In genomic region chr17:18234853-18235380, GRCh38 we compare ENCODE assay signal across 21 cellular contexts. TPM values are rescaled to one million over a fixed set of nuclear protein-coding genes. Genes with fewer than 3 reads are reported as not detected.
DNase-seq lines count a peak whose midpoint lies in the region; ATAC-seq and TF ChIP-seq lines count a peak whose summit lies in the region.
"Had no signal": no experiment of that assay in that cellular context is flagged by ENCODE, and none has a peak within 500 bp of the region (broad histone marks: within the 10 kb centered on the region; RNA-seq: fewer than 3 reads in every experiment).

No MANE protein-coding gene starts in this region.

- no peak overlapping the region for H3K4me3 Mint-ChIP-seq in osteocyte (ENCODE audit: unreplicated experiment)
- H3K4me3 Mint-ChIP-seq in Caco-2 (ENCODE audit: unreplicated experiment) = no peak overlapping the region
- H3K4me3 Mint-ChIP-seq: activated naive CD8-positive, alpha-beta T cell treated with anti-CD3 and anti-CD28 coated beads, Interleukin-2, amount 10 ng/mL, durations not matched to agents 7 days and 5 days; activated T-cell treated with anti-CD3 and anti-CD28 coated beads, Interleukin-2, amount 50 U/mL, for 72 hours; CD4-positive, CD25-positive, alpha-beta regulatory T cell; memory B cell; naive thymus-derived CD4-positive, alpha-beta T cell had no signal

- H3K9me3 ChIP-seq in GM23248 (ENCODE audit: low read depth) (no peaks in the 10 kb centered on the region), IMR-90 (ENCODE audit: control insufficient read depth, insufficient read depth, low read length) (no peaks in the 10 kb centered on the region), mammary epithelial cell (replicated peaks; ENCODE audit: insufficient read depth, low read length) (no peaks in the 10 kb centered on the region), Caco-2 (no peaks in the 10 kb centered on the region)
- H3K9me3 ChIP-seq: ovary, testis had no signal

- WGBS in GM23248 (ENCODE audit: low coverage in 1 of 2, low lambda C conversion rate in 2 of 2, missing lambda C conversion rate in 2 of 2), 2 experiments = 95 to 96% methylated on average over 22 of the region's 22 CpGs
- WGBS in IMR-90 (ENCODE audit: extremely low coverage in 2 of 2, insufficient read length in 1 of 2), 2 experiments = 100% methylated on average over 6 of the region's 22 CpGs; no CpG with 5 or more reads in 1 of the 2 experiments
- WGBS in mammary epithelial cell (ENCODE audit: low coverage, missing lambda C conversion rate) = 61% methylated on average over 19 of the region's 22 CpGs

- CTCF ChIA-PET in IMR-90 (lab: Yijun Ruan, JAX) = no interaction called here
- CTCF ChIA-PET in mammary epithelial cell (lab: Charles Lee; ENCODE audit: low non-redundant PET) = no interaction called here
- CTCF ChIA-PET in Caco-2 (lab: Charles Lee) = no interaction called here

- H3K4me3 ChIP-seq in GM23248 (no peak overlapping the region), IMR-90 (ENCODE audit: insufficient read depth, low read depth, low read length) (no peak overlapping the region), mammary epithelial cell (replicated peaks in 1 of 3; ENCODE audit: insufficient read depth in 1 of 3, low read depth in 2 of 3, low read length in 3 of 3) (no peak overlapping the region), Caco-2 (ENCODE audit: low read depth, low read length) (no peak overlapping the region)
- H3K4me3 ChIP-seq: K562, ovary, testis had no signal

- no peak overlapping the region for H2BK15ac ChIP-seq in IMR-90 (ENCODE audit: low read depth, low read length)

- H3K4me2 ChIP-seq in GM23248 (ENCODE audit: unreplicated experiment) (no peak overlapping the region), IMR-90 (ENCODE audit: low read depth, low read length) (no peak overlapping the region), mammary epithelial cell (ENCODE audit: insufficient read depth, low read depth, low read length) (peak overlapping the region; percentile 74)

- intact Hi-C loops in IMR-90 (cut with micrococcal nuclease) = no loop called here
- intact Hi-C loops in mammary epithelial cell (cut with micrococcal nuclease) = no loop called here
- intact Hi-C loops in Caco-2 (cut with micrococcal nuclease; ENCODE audit: unreplicated experiment) = no loop called here

- no peaks in the 10 kb centered on the region for H3K9me1 ChIP-seq in IMR-90 (ENCODE audit: insufficient read depth, low read length)

- H3K36me3 ChIP-seq in GM23248 (ENCODE audit: low read depth) (no peaks in the 10 kb centered on the region), IMR-90 (ENCODE audit: control insufficient read depth, insufficient read depth, low read length) (peaks cover 62% of the 10 kb centered on the region), mammary epithelial cell (ENCODE audit: insufficient read depth, low read length) (peaks cover 4% of the 10 kb centered on the region), Caco-2 (ENCODE audit: control insufficient read depth, insufficient read depth, low read length) (peaks cover 6% of the 10 kb centered on the region)
- H3K36me3 ChIP-seq: ovary had no signal

- peak overlapping the region; percentile 83 for H2AK9ac ChIP-seq in IMR-90 (replicated peaks; ENCODE audit: low read depth, low read length, poor library complexity)

- no peaks in the 10 kb centered on the region for H3K4me1 ChIP-seq in GM23248 (ENCODE audit: insufficient read depth)
- H3K4me1 ChIP-seq in IMR-90 (ENCODE audit: control insufficient read depth, insufficient read depth, low read length) = peaks cover 5% of the 10 kb centered on the region
- peaks cover 35% of the 10 kb centered on the region for H3K4me1 ChIP-seq in mammary epithelial cell (ENCODE audit: insufficient read depth, low read length)
- no peaks in the 10 kb centered on the region for H3K4me1 ChIP-seq in Caco-2
- H3K4me1 ChIP-seq: testis had no signal

- no peak overlapping the region for H3K23ac ChIP-seq in IMR-90 (ENCODE audit: low read depth, low read length)

- H3K9ac ChIP-seq in GM23248 (no peak overlapping the region), IMR-90 (ENCODE audit: low read depth, low read length) (no peak overlapping the region), mammary epithelial cell (ENCODE audit: insufficient read depth, low read length) (peak overlapping the region; percentile 59)

- TF ChIP-seq CTCF in IMR-90 (conservative IDR thresholded peaks at IDR 0.05; ENCODE audit: low read depth, low read length) (no peak), mammary epithelial cell (conservative IDR thresholded peaks at IDR 0.05 in 1 of 2, IDR thresholded peaks at IDR 0.05 in 1 of 2; ENCODE audit: extremely low read depth in 1 of 2, insufficient read depth in 1 of 2, low read depth in 1 of 2, low read length in 2 of 2) (no peak), osteocyte (IDR thresholded peaks at IDR 0.05) (no peak), Caco-2 (IDR thresholded peaks at IDR 0.05; ENCODE audit: insufficient read depth in 1 of 2, low read depth in 1 of 2, low read length in 1 of 2, severe bottlenecking in 1 of 2, unreplicated experiment in 1 of 2) (no peak)

- no peak overlapping the region for H4K91ac ChIP-seq in IMR-90 (ENCODE audit: insufficient read depth, low read depth, low read length)

- peaks cover 13% of the 10 kb centered on the region for H3K36me3 Mint-ChIP-seq in osteocyte (ENCODE audit: unreplicated experiment)
- peaks cover 12% of the 10 kb centered on the region for H3K36me3 Mint-ChIP-seq in Caco-2 (ENCODE audit: insufficient read depth, unreplicated experiment)
- H3K36me3 Mint-ChIP-seq: activated naive CD8-positive, alpha-beta T cell treated with anti-CD3 and anti-CD28 coated beads, Interleukin-2, amount 10 ng/mL, durations not matched to agents 7 days and 5 days had no signal

- H3K27ac Mint-ChIP-seq in osteocyte (ENCODE audit: unreplicated experiment) (peak overlapping the region; percentile 87), Caco-2 (ENCODE audit: unreplicated experiment) (no peak overlapping the region)
- H3K27ac Mint-ChIP-seq: activated naive CD8-positive, alpha-beta T cell treated with anti-CD3 and anti-CD28 coated beads, Interleukin-2, amount 10 ng/mL, durations not matched to agents 7 days and 5 days; memory B cell; naive thymus-derived CD4-positive, alpha-beta T cell had no signal

- H2AK5ac ChIP-seq in IMR-90 (ENCODE audit: low read depth, low read length) = no peak overlapping the region

- no TSS peak for BruUV-seq in IMR-90 (replicated peaks; lab: Mats Ljungman, UMichigan)
- BruUV-seq in mammary epithelial cell (replicated peaks; lab: Mats Ljungman, UMichigan) = TSS peak; percentile 25
- BruUV-seq in Caco-2 (replicated peaks; lab: Mats Ljungman, UMichigan) = no TSS peak

- POLR2A ChIA-PET in IMR-90 (lab: Charles Lee; ENCODE audit: unreplicated experiment) (no interaction called here), Caco-2 (lab: Charles Lee) (no interaction called here)

- H3K4me1 Mint-ChIP-seq in osteocyte (ENCODE audit: unreplicated experiment) (peaks cover 19% of the 10 kb centered on the region), Caco-2 (ENCODE audit: low read depth, unreplicated experiment) (no peaks in the 10 kb centered on the region)
- H3K4me1 Mint-ChIP-seq: memory B cell had no signal

- no peak overlapping the region for H2BK120ac ChIP-seq in IMR-90 (ENCODE audit: low read depth, low read length)

- H2AFZ ChIP-seq in GM23248 (no peak overlapping the region), IMR-90 (replicated peaks; ENCODE audit: low read length, poor library complexity) (no peak overlapping the region), mammary epithelial cell (ENCODE audit: low read depth, low read length) (peak overlapping the region; percentile 79)

- H4K20me1 ChIP-seq in GM23248 (ENCODE audit: insufficient read depth) = no peaks in the 10 kb centered on the region
- H4K20me1 ChIP-seq in IMR-90 (ENCODE audit: insufficient read depth, low read length) = peaks cover 27% of the 10 kb centered on the region
- H4K20me1 ChIP-seq in mammary epithelial cell (ENCODE audit: insufficient read depth, low read length) = no peaks in the 10 kb centered on the region

- DNase-seq in GM23248 (no peak), IMR-90 (no peak), mammary epithelial cell (no peak), osteocyte (ENCODE audit: extremely low spot score, unreplicated experiment) (no peak), mucosa of gallbladder (ENCODE audit: low spot score) (no peak), Caco-2 (no peak)
- DNase-seq: activated naive CD8-positive, alpha-beta T cell treated with anti-CD3 and anti-CD28 coated beads, Interleukin-2, amount 10 ng/mL, durations not matched to agents 7 days and 5 days; CD4-positive, CD25-positive, alpha-beta regulatory T cell; cortex of kidney; glutamatergic neuron; GOT3; kidney glomerular epithelial cell; NCI-H146; NCI-H524 treated with DMSO at 0.1 percent for 48 hours; ovary; testis had no signal

- in situ Hi-C loops in GM23248 (cut with MboI) = no loop called here
- in situ Hi-C loops in IMR-90 (cut with MboI; ENCODE audit: low sequenced_read_pairs) = no loop called here
- in situ Hi-C loops in mammary epithelial cell (cut with MboI; ENCODE audit: low sequenced_read_pairs in 2 of 2) = no loop called here

- no peak overlapping the region for H3K18ac ChIP-seq in IMR-90 (ENCODE audit: low read depth, low read length)

- TF ChIP-seq RAD21 in IMR-90 (IDR thresholded peaks at IDR 0.05; ENCODE audit: low read length) = no peak

- H4K5ac ChIP-seq in IMR-90 (ENCODE audit: low read depth, low read length) = no peak overlapping the region

- dilution Hi-C loops in IMR-90 (cut with HindIII; ENCODE audit: low sequenced_read_pairs, unreplicated experiment) = no loop called here
- dilution Hi-C loops in mammary epithelial cell (cut with HindIII; ENCODE audit: low sequenced_read_pairs) = no loop called here

- no peaks in the 10 kb centered on the region for H3K27me3 ChIP-seq in GM23248 (replicated peaks; ENCODE audit: insufficient read depth)
- H3K27me3 ChIP-seq in IMR-90 (ENCODE audit: control insufficient read depth, insufficient read depth, low read length) = no peaks in the 10 kb centered on the region
- H3K27me3 ChIP-seq in mammary epithelial cell (ENCODE audit: insufficient read depth, low read length) = no peaks in the 10 kb centered on the region
- H3K27me3 ChIP-seq in Caco-2 (replicated peaks; ENCODE audit: control insufficient read depth, insufficient read depth, low read length) = no peaks in the 10 kb centered on the region
- H3K27me3 ChIP-seq: ovary, testis had no signal

- ATAC-seq in IMR-90 (ENCODE audit: low read depth) (no peak), GM19328 (IDR thresholded peaks at IDR 0.05; ENCODE audit: unreplicated experiment) (no peak)
- ATAC-seq: K562; naive thymus-derived CD4-positive, alpha-beta T cell had no signal

- H3K27ac ChIP-seq in GM23248 (peak overlapping the region; percentile 64; the same call in 1 of the 2 replicates), IMR-90 (ENCODE audit: insufficient read depth, low read length) (no peak overlapping the region), mammary epithelial cell (ENCODE audit: insufficient read depth, low read depth, low read length) (peak overlapping the region; percentile 71)
- H3K27ac ChIP-seq: ovary, testis had no signal

- H3K56ac ChIP-seq in IMR-90 (ENCODE audit: extremely low read depth, insufficient read depth, low read length) = no peak overlapping the region

- no peaks in the 10 kb centered on the region for H3K9me2 ChIP-seq in GM23248 (ENCODE audit: insufficient read depth)

- peaks cover 14% of the 10 kb centered on the region for H3K79me2 ChIP-seq in GM23248 (ENCODE audit: insufficient read depth)
- H3K79me2 ChIP-seq in mammary epithelial cell (ENCODE audit: insufficient read depth, low read length) = peaks cover 18% of the 10 kb centered on the region

- H3K27me3 Mint-ChIP-seq in osteocyte (ENCODE audit: unreplicated experiment) (no peaks in the 10 kb centered on the region), Caco-2 (ENCODE audit: insufficient read depth, unreplicated experiment) (no peaks in the 10 kb centered on the region)
- H3K27me3 Mint-ChIP-seq: activated naive CD8-positive, alpha-beta T cell treated with anti-CD3 and anti-CD28 coated beads, Interleukin-2, amount 10 ng/mL, durations not matched to agents 7 days and 5 days; CD4-positive, CD25-positive, alpha-beta regulatory T cell; memory B cell; naive thymus-derived CD4-positive, alpha-beta T cell had no signal

- TF ChIP-seq POLR2A in IMR-90 (IDR thresholded peaks at IDR 0.05; ENCODE audit: low read depth, low read length) = no peak

- no peak overlapping the region for H3K14ac ChIP-seq in IMR-90 (replicated peaks; ENCODE audit: low read depth, low read length)

- H3F3A ChIP-seq in GM23248 (ENCODE audit: insufficient read depth) = no peaks in the 10 kb centered on the region

- H3K4ac ChIP-seq in IMR-90 (ENCODE audit: low read depth, low read length) = no peak overlapping the region

- H4K8ac ChIP-seq in IMR-90 (ENCODE audit: low read depth in 2 of 2, low read length in 2 of 2) = no peak overlapping the region

- H3K79me1 ChIP-seq in IMR-90 (ENCODE audit: low read depth in 1 of 2, low read length in 2 of 2) = peaks cover 0 to 39% of the 10 kb centered on the region in 2 experiments; a peak in 3 of 4 replicates

- no peaks in the 10 kb centered on the region for H3K9me3 Mint-ChIP-seq in osteocyte (ENCODE audit: unreplicated experiment)
- no peaks in the 10 kb centered on the region for H3K9me3 Mint-ChIP-seq in Caco-2 (ENCODE audit: unreplicated experiment)
- H3K9me3 Mint-ChIP-seq: activated naive CD8-positive, alpha-beta T cell treated with anti-CD3 and anti-CD28 coated beads, Interleukin-2, amount 10 ng/mL, durations not matched to agents 7 days and 5 days; activated T-cell treated with anti-CD3 and anti-CD28 coated beads, Interleukin-2, amount 50 U/mL, for 72 hours; CD4-positive, CD25-positive, alpha-beta regulatory T cell; memory B cell; naive thymus-derived CD4-positive, alpha-beta T cell had no signal

- H2BK5ac ChIP-seq in IMR-90 (ENCODE audit: low read depth, low read length, poor library complexity, severe bottlenecking) = no peak overlapping the region

- no peak overlapping the region for H2BK20ac ChIP-seq in IMR-90 (ENCODE audit: low read depth, low read length)

RNA-seq across cellular contexts. Expression of gene LLGL1, which starts 9.5 kb away (rescaled TPM):
- 37.3 and 40.3 TPM in 2 replicates for total RNA-seq in GM23248 (2014; rRNA removed; shearing (Covaris generic))
- polyA plus RNA-seq in GM23248 (2016; fragmentation: Nextera tagmentation; extraction: Ambion mirVana) (3.4 and 3.5 TPM in 2 replicates), IMR-90 (2012; rRNA removed) (52.9 and 57.9 TPM in 2 replicates), mammary epithelial cell (37.6 TPM)
- total RNA-seq in IMR-90 (2012; rRNA removed) (34.2 and 40.1 TPM in 2 replicates), mammary epithelial cell (10 to 100 TPM; 35.2 to 50.0 TPM), osteocyte (43.7 and 45.0 TPM in 2 replicates), mucosa of gallbladder (19.6 TPM), Caco-2 (2022) (39.5 and 41.3 TPM in 2 replicates)
- polyA plus RNA-seq in IMR-90 (2012; cell fraction: cytosol; rRNA removed) = 29.8 and 72.4 TPM in 2 replicates
- polyA plus RNA-seq in IMR-90 (2012; cell fraction: nucleus; rRNA removed; ENCODE audit: low replicate concordance) = 53.9 and 145 TPM in 2 replicates
- polyA minus RNA-seq in mammary epithelial cell = 20.3 TPM

RNA-seq across cellular contexts. Expression of gene FLII, which starts 23.6 kb away (rescaled TPM):
- total RNA-seq in GM23248 (2014; rRNA removed; shearing (Covaris generic)) = 250 and 306 TPM in 2 replicates
- polyA plus RNA-seq in GM23248 (2016; fragmentation: Nextera tagmentation; extraction: Ambion mirVana) (187 TPM in 2 replicates), IMR-90 (2012; rRNA removed) (290 and 321 TPM in 2 replicates), mammary epithelial cell (412 TPM)
- total RNA-seq in IMR-90 (2012; rRNA removed) (258 and 263 TPM in 2 replicates), mammary epithelial cell (100 to 1,000 TPM; 301 to 439 TPM), osteocyte (212 and 214 TPM in 2 replicates), mucosa of gallbladder (290 TPM), Caco-2 (2022) (343 and 392 TPM in 2 replicates)
- 217 and 243 TPM in 2 replicates for polyA plus RNA-seq in IMR-90 (2012; cell fraction: cytosol; rRNA removed)
- 740 and 1,400 TPM in 2 replicates for polyA plus RNA-seq in IMR-90 (2012; cell fraction: nucleus; rRNA removed; ENCODE audit: low replicate concordance)
- polyA minus RNA-seq in mammary epithelial cell = 417 TPM

RNA-seq across cellular contexts. Expression of gene MIEF2, which starts 25.5 kb away (rescaled TPM):
- total RNA-seq in GM23248 (2014; rRNA removed; shearing (Covaris generic)) = 13.8 and 26.4 TPM in 2 replicates
- polyA plus RNA-seq in GM23248 (2016; fragmentation: Nextera tagmentation; extraction: Ambion mirVana) (8.8 and 10.0 TPM in 2 replicates), IMR-90 (2012; rRNA removed) (20.7 and 26.6 TPM in 2 replicates), mammary epithelial cell (7.7 TPM)
- total RNA-seq in IMR-90 (2012; rRNA removed) (9.1 and 12.2 TPM in 2 replicates), mammary epithelial cell (10 to 100 TPM; 11.9 to 56.3 TPM), osteocyte (10.8 and 15.3 TPM in 2 replicates), mucosa of gallbladder (22.8 TPM), Caco-2 (2022) (22.3 and 22.8 TPM in 2 replicates)
- 17.9 and 19.8 TPM in 2 replicates for polyA plus RNA-seq in IMR-90 (2012; cell fraction: cytosol; rRNA removed)
- polyA plus RNA-seq in IMR-90 (2012; cell fraction: nucleus; rRNA removed; ENCODE audit: low replicate concordance) = 32.6 and 84.0 TPM in 2 replicates
- polyA minus RNA-seq in mammary epithelial cell = 27.9 TPM

RNA-seq across cellular contexts. Expression of gene ALKBH5, which starts 51.3 kb away (rescaled TPM):
- 152 and 161 TPM in 2 replicates for total RNA-seq in GM23248 (2014; rRNA removed; shearing (Covaris generic))
- 81.9 and 85.2 TPM in 2 replicates for polyA plus RNA-seq in GM23248 (2016; fragmentation: Nextera tagmentation; extraction: Ambion mirVana)
- total RNA-seq in IMR-90 (2012; rRNA removed) = 79.6 and 86.1 TPM in 2 replicates
- polyA plus RNA-seq in IMR-90 (2012; rRNA removed) = 54.6 and 57.6 TPM in 2 replicates
- 48.0 and 70.0 TPM in 2 replicates for polyA plus RNA-seq in IMR-90 (2012; cell fraction: cytosol; rRNA removed)
- 28.3 and 30.6 TPM in 2 replicates for polyA plus RNA-seq in IMR-90 (2012; cell fraction: nucleus; rRNA removed; ENCODE audit: low replicate concordance)
- 100 to 1,000 TPM in 1 of 2 donors, 10 to 100 TPM in 1; 87.7 to 118 TPM for total RNA-seq in mammary epithelial cell
- 79.1 TPM for polyA plus RNA-seq in mammary epithelial cell
- 150 TPM for polyA minus RNA-seq in mammary epithelial cell
- total RNA-seq in osteocyte = 89.4 and 95.9 TPM in 2 replicates
- 123 TPM for total RNA-seq in mucosa of gallbladder
- 99.0 and 101 TPM in 2 replicates for total RNA-seq in Caco-2 (2022)
